In the genomic region with DNA sequence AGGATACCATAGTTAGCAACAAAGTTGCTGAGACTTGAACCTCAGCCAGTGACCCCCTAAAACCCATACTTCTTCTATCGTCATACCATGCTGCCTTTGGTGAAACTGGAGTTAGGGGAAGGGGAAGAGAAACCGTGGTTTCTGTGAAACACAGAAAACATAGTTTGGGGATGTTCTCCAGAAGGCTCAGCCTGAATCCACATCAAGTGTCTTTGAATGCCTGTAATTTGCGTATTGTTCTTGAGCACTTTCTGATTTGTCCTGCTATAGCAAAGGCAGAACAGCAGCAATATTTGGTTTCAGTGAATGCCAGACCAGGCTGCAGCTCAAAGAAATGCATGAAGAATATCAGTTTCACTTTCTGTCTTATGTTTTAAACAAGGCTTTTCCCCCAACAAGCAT, we compare ENCODE assay signal across 15 cellular contexts.
A peak's percentile ranks its signal among the peaks of the same experiment; 100 is the strongest.
DNase-seq lines count a peak whose midpoint lies in the region; ATAC-seq and TF ChIP-seq lines count a peak whose summit lies in the region.
"Had no signal": no experiment of that assay in that cellular context is flagged by ENCODE, and none has a peak within 500 bp of the region (broad histone marks: within the 10 kb centered on the region; RNA-seq: fewer than 3 reads in every experiment).

No MANE protein-coding gene starts in this region.

- no peak overlapping the region for H3K23ac ChIP-seq in trophoblast cell (ENCODE audit: low read length)

- H3K4me2 ChIP-seq in trophoblast cell (ENCODE audit: low read length): no peak overlapping the region

- TF ChIP-seq CTCF in brain microvascular endothelial cell (IDR thresholded peaks at IDR 0.05; ENCODE audit: low read depth, low read length, missing control alignments): no peak

- H3K79me1 ChIP-seq in trophoblast cell (ENCODE audit: low read length): no peaks in the 10 kb centered on the region

- no peak overlapping the region for H2AK5ac ChIP-seq in trophoblast cell (ENCODE audit: low read length)

- no peaks in the 10 kb centered on the region for H3K36me3 Mint-ChIP-seq in natural killer cell treated with Interleukin-12 subunit alpha and Interleukin-12 subunit beta and Interleukin-15 and Interleukin-18, amount 100 ng/mL, for 72 hours

- H3K9me3 ChIP-seq in trophoblast cell (ENCODE audit: insufficient read depth, low read depth, low read length): no peaks in the 10 kb centered on the region
- H3K9me3 ChIP-seq: adrenal gland, SJCRH30 had no signal

- H4K12ac ChIP-seq in trophoblast cell (ENCODE audit: low read depth, low read length): no peak overlapping the region

- no peak overlapping the region for H3K18ac ChIP-seq in trophoblast cell (ENCODE audit: low read length)

- no peaks in the 10 kb centered on the region for H3K4me1 Mint-ChIP-seq in natural killer cell treated with Interleukin-12 subunit alpha and Interleukin-12 subunit beta and Interleukin-15 and Interleukin-18, amount 100 ng/mL, for 72 hours (ENCODE audit: low read depth in 2 of 2)

- no peaks in the 10 kb centered on the region for H3K9me3 Mint-ChIP-seq in natural killer cell treated with Interleukin-12 subunit alpha and Interleukin-12 subunit beta and Interleukin-15 and Interleukin-18, amount 100 ng/mL, for 72 hours

- no peak overlapping the region for H4K91ac ChIP-seq in trophoblast cell (ENCODE audit: low read depth, low read length)

- H2BK120ac ChIP-seq in trophoblast cell (ENCODE audit: insufficient read depth, low read length, poor library complexity): no peak overlapping the region

- H3K27me3 Mint-ChIP-seq in natural killer cell treated with Interleukin-12 subunit alpha and Interleukin-12 subunit beta and Interleukin-15 and Interleukin-18, amount 100 ng/mL, for 72 hours: peaks cover 0 to 8% of the 10 kb centered on the region in 2 donors

- no peak overlapping the region for H3K4me3 ChIP-seq in brain microvascular endothelial cell (ENCODE audit: low read depth, low read length)
- H3K4me3 ChIP-seq in trophoblast cell (ENCODE audit: low read depth, low read length): no peak overlapping the region
- H3K4me3 ChIP-seq: adrenal gland, SJCRH30 had no signal

- no peak overlapping the region for H3K9ac ChIP-seq in trophoblast cell (ENCODE audit: low read length)

- peak; percentile 87 for ATAC-seq in GM18870 (IDR thresholded peaks at IDR 0.05; ENCODE audit: unreplicated experiment)
- ATAC-seq in GM21717 (IDR thresholded peaks at IDR 0.05; ENCODE audit: unreplicated experiment): peak; percentile 82
- ATAC-seq in HG03378 (IDR thresholded peaks at IDR 0.05; ENCODE audit: unreplicated experiment): peak; percentile 68
- no peak for ATAC-seq in natural killer cell treated with Interleukin-12 subunit alpha and Interleukin-12 subunit beta and Interleukin-15 and Interleukin-18, amount 100 ng/mL, for 72 hours
- ATAC-seq: naive thymus-derived CD8-positive, alpha-beta T cell; stimulated activated naive CD8-positive, alpha-beta T cell treated with anti-CD3 and anti-CD28 coated beads, Interleukin-15, Interleukin-2, amounts not matched to agents 100 U/mL and 50 U/mL, for 24 hours had no signal

- WGBS in trophoblast cell (ENCODE audit: extremely low coverage, insufficient coverage, insufficient read length): no CpG with 5 or more reads among the region's 3 CpGs

- H3K27ac Mint-ChIP-seq in natural killer cell treated with Interleukin-12 subunit alpha and Interleukin-12 subunit beta and Interleukin-15 and Interleukin-18, amount 100 ng/mL, for 72 hours: no peak overlapping the region
- H3K27ac Mint-ChIP-seq: naive thymus-derived CD8-positive, alpha-beta T cell had no signal

- no peaks in the 10 kb centered on the region for H3K4me1 ChIP-seq in trophoblast cell (ENCODE audit: control insufficient read depth in 1 of 2, insufficient read depth in 2 of 2, low read length in 2 of 2)
- H3K4me1 ChIP-seq: adrenal gland, SJCRH30 had no signal

- in situ Hi-C loops in brain microvascular endothelial cell (cut with HindIII; ENCODE audit: low pct_ligation_motif_present, low sequenced_read_pairs): no loop called here

- H2BK5ac ChIP-seq in trophoblast cell (ENCODE audit: low read depth, low read length, poor library complexity): no peak overlapping the region

- no peak overlapping the region for H4K8ac ChIP-seq in trophoblast cell (ENCODE audit: low read depth, low read length)

- no peak overlapping the region for H3K4ac ChIP-seq in trophoblast cell (ENCODE audit: low read depth, low read length)

- no peaks in the 10 kb centered on the region for H3K79me2 ChIP-seq in trophoblast cell (ENCODE audit: control insufficient read depth, insufficient read depth, low read length, poor library complexity)

- no peak overlapping the region for H2AFZ ChIP-seq in trophoblast cell (ENCODE audit: insufficient read depth, low read length, poor library complexity)

- H3K27ac ChIP-seq in brain microvascular endothelial cell (no peak overlapping the region), trophoblast cell (ENCODE audit: low read depth, low read length) (no peak overlapping the region)
- H3K27ac ChIP-seq: adrenal gland, SJCRH30 had no signal

- H3K27me3 ChIP-seq in brain microvascular endothelial cell (replicated peaks): no peaks in the 10 kb centered on the region
- H3K27me3 ChIP-seq in trophoblast cell (ENCODE audit: insufficient read depth, low read length): no peaks in the 10 kb centered on the region
- H3K27me3 ChIP-seq: adrenal gland had no signal

- no peaks in the 10 kb centered on the region for H3K36me3 ChIP-seq in brain microvascular endothelial cell (replicated peaks)
- no peaks in the 10 kb centered on the region for H3K36me3 ChIP-seq in trophoblast cell (ENCODE audit: control insufficient read depth in 1 of 2, insufficient read depth in 2 of 2, low read length in 2 of 2)
- H3K36me3 ChIP-seq: adrenal gland, SJCRH30 had no signal

- no peak overlapping the region for H3K4me3 Mint-ChIP-seq in natural killer cell treated with Interleukin-12 subunit alpha and Interleukin-12 subunit beta and Interleukin-15 and Interleukin-18, amount 100 ng/mL, for 72 hours
- H3K4me3 Mint-ChIP-seq: naive thymus-derived CD8-positive, alpha-beta T cell had no signal

- H3K14ac ChIP-seq in trophoblast cell (ENCODE audit: low read length): no peak overlapping the region

- DNase-seq in inferior parietal cortex (ENCODE audit: extremely low spot score): peak; percentile 11
- DNase-seq in natural killer cell treated with Interleukin-12 subunit alpha and Interleukin-12 subunit beta and Interleukin-15 and Interleukin-18, amount 100 ng/mL, for 72 hours (ENCODE audit: low spot score): no peak
- DNase-seq in NCI-H82 treated with DMSO at 0.1 percent for 48 hours (lab: John Stamatoyannopoulos, UW; ENCODE audit: unreplicated experiment): no peak
- no peak for DNase-seq in brain microvascular endothelial cell
- no peak for DNase-seq in trophoblast cell
- DNase-seq: activated CD4-positive, alpha-beta T cell treated with anti-CD3 and anti-CD28 coated beads, Interleukin-2, amount 50 U/mL, for 48 hours; adrenal gland; COR-L47; naive thymus-derived CD8-positive, alpha-beta T cell; NCI-H2171 treated with DMSO at 0.1 percent for 48 hours; SJCRH30; stimulated activated naive CD8-positive, alpha-beta T cell treated with anti-CD3 and anti-CD28 coated beads, Interleukin-15, Interleukin-2, amounts not matched to agents 100 U/mL and 50 U/mL, for 24 hours had no signal

- no peak overlapping the region for H2BK12ac ChIP-seq in trophoblast cell (ENCODE audit: low read length)

Comparison
In these comparisons a context has a peak if more than half of its experiments do, and no peak if none do; other contexts are left out.
1. ATAC-seq: peak in GM18870 (single experiment), GM21717 (single experiment) and HG03378 (single experiment); none in natural killer cell treated with Interleukin-12 subunit alpha and Interleukin-12 subunit beta and Interleukin-15 and Interleukin-18, amount 100 ng/mL, for 72 hours (0 of 2).